8 cellular contexts compared by ENCODE assay signal in the genomic region with DNA sequence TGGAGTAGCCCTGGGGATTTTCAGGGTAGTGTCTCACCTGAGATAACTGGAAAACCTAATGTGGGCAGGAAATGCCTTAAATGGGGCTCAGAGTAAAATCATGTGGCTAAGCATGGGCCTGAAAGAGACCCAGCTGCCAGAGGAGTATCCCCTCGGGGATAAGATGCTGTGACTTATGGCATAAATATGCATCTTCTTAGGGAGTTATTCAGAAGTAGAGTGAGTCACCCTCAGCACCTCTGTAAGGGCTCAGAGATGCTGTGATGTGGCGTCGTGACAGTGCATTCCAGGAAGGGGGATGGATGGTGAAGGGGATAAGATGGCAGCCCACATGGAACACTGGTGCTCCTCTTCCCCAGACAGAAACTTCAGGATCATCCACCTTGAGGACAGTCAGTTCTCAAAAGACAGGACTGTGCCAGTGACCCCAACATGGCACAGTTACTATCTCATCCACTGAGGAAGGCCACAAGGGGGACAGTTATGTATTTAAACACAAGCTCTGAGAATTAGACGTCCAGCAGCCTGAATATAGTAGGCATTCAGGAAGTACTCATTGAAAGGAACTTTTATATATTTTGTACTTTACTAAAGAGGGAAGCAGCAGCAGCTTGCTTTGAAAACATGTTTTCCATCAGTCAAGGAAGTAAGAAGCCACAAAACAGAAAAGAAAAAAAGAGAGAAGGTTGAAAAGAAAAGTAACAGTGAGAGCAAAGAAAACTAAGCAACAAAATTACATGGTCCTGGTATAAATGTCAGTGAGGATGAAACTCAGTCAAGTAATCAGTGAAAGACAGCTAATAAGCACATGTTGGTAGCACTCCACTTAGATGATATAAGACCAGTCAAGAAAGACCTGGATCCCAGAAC. TPM values are rescaled to one million over a fixed set of nuclear protein-coding genes. Genes with fewer than 3 reads are reported as not detected.
A peak's percentile ranks its signal among the peaks of the same experiment; 100 is the strongest.
DNase-seq lines count a peak whose midpoint lies in the region; ATAC-seq and TF ChIP-seq lines count a peak whose summit lies in the region.

No MANE protein-coding gene starts in this region.

- intact Hi-C loops in dorsolateral prefrontal cortex (cut with DNase I): no loop called here

- TF ChIP-seq CTCF in AG09309 (IDR thresholded peaks at IDR 0.05; ENCODE audit: control insufficient read depth, insufficient read depth, low read depth, low read length, missing control alignments): peak; percentile 17
- no peak for TF ChIP-seq CTCF in dorsolateral prefrontal cortex (IDR thresholded peaks at IDR 0.05 in 54 of 56, conservative IDR thresholded peaks at IDR 0.05 in 2 of 56; ENCODE audit: low read depth in 1 of 56, partially characterized antibody in 56 of 56)

- H3K27me3 ChIP-seq in dorsolateral prefrontal cortex: peaks cover 0 to 34% (median 18%) of the 10 kb centered on the region in 45 donors

- H3K27ac ChIP-seq in dorsolateral prefrontal cortex: no peak overlapping the region

- H3K4me3 ChIP-seq in AG09309 (ENCODE audit: control insufficient read depth, low read depth, low read length) (no peak overlapping the region), dorsolateral prefrontal cortex (no peak overlapping the region)

- peak; percentile 88 for DNase-seq in AG09309 (ENCODE audit: low read depth)
- peak; percentile 69 for DNase-seq in activated CD4-positive, alpha-beta T cell treated with anti-CD3 and anti-CD28 coated beads for 48 hours
- peak; percentile 71 for DNase-seq in glomerular visceral epithelial cell (ENCODE audit: extremely low spot score)
- no peak for DNase-seq in dorsolateral prefrontal cortex
- DNase-seq in HuH-7 (ENCODE audit: low spot score): no peak
- no peak for DNase-seq in NOMO-1 (lab: John Stamatoyannopoulos, UW; ENCODE audit: unreplicated experiment in 2 of 2)

- ATAC-seq in HG02571 (IDR thresholded peaks at IDR 0.05; ENCODE audit: unreplicated experiment): peak; percentile 55
- no peak for ATAC-seq in HG03097 (IDR thresholded peaks at IDR 0.05; ENCODE audit: low FRiP score, unreplicated experiment)

RNA-seq across cellular contexts. Expression of a gene that starts 8.3 kb away (rescaled TPM):
- total RNA-seq in dorsolateral prefrontal cortex: not detected

RNA-seq across cellular contexts. Expression of a gene that starts 16.2 kb away (rescaled TPM):
- total RNA-seq in dorsolateral prefrontal cortex: 1 to 10 TPM in 19 of 120 experiments, under 1 TPM in 41, not detected in 60; 0.24 to 2.7 (median 0.82) TPM

RNA-seq across cellular contexts. Expression of a gene that starts 40.1 kb away (rescaled TPM):
- total RNA-seq in dorsolateral prefrontal cortex: not detected

RNA-seq across cellular contexts. Expression of a gene that starts 40.7 kb away (rescaled TPM):
- total RNA-seq in dorsolateral prefrontal cortex: 1 to 10 TPM in 1 of 120 experiments, under 1 TPM in 12, not detected in 107; 0.07 to 2.7 (median 0.16) TPM

Comparison
In these comparisons a context has a peak if more than half of its experiments do, and no peak if none do; other contexts are left out.
1. DNase-seq: peak in AG09309 (single experiment), activated CD4-positive, alpha-beta T cell treated with anti-CD3 and anti-CD28 coated beads for 48 hours (single experiment) and glomerular visceral epithelial cell (single experiment); none in dorsolateral prefrontal cortex (0 of 10), HuH-7 (single experiment) and NOMO-1 (0 of 2).